ENCODE assay signal across 9 cellular contexts in genomic region chr20:19903168-19903676, GRCh38.
DNase-seq lines count a peak whose midpoint lies in the region; ATAC-seq and TF ChIP-seq lines count a peak whose summit lies in the region.
"Had no signal": no experiment of that assay in that cellular context is flagged by ENCODE, and none has a peak within 500 bp of the region (broad histone marks: within the 10 kb centered on the region; RNA-seq: fewer than 3 reads in every experiment).

No MANE protein-coding gene starts in this region.

- no peaks in the 10 kb centered on the region for H3K9me3 ChIP-seq in CD8-positive, alpha-beta memory T cell (ENCODE audit: low read length)

- no peaks in the 10 kb centered on the region for H3K4me1 ChIP-seq in CD8-positive, alpha-beta memory T cell (ENCODE audit: insufficient read depth, low read length)

- TF ChIP-seq CTCF in AG10803 (conservative IDR thresholded peaks at IDR 0.05; ENCODE audit: low read length) (no peak), progenitor cell of endocrine pancreas (IDR thresholded peaks at IDR 0.05; ENCODE audit: unreplicated experiment) (no peak)

- peak; percentile 79 for ATAC-seq in GM19351 (IDR thresholded peaks at IDR 0.05; ENCODE audit: unreplicated experiment)
- no peak for ATAC-seq in HG02678 (IDR thresholded peaks at IDR 0.05; ENCODE audit: unreplicated experiment)

- H3K27ac Mint-ChIP-seq in dendritic cell treated with granulocyte-macrophage colony-stimulating factor and Interleukin-4, amounts not matched to agents 40 ng/mL and 50 ng/mL, for 4 days, result peak overlapping the region; percentile 85
- peak overlapping the region; percentile 66 for H3K27ac Mint-ChIP-seq in progenitor cell of endocrine pancreas
- H3K27ac Mint-ChIP-seq in CD8-positive, alpha-beta memory T cell, result peak overlapping the region in 1 of 8 donors; percentile 25
- H3K27ac Mint-ChIP-seq: activated naive CD8-positive, alpha-beta T cell treated with anti-CD3 and anti-CD28 coated beads, Interleukin-2, amount 10 ng/mL, durations not matched to agents 7 days and 5 days had no signal

- H3K36me3 Mint-ChIP-seq in dendritic cell treated with granulocyte-macrophage colony-stimulating factor and Interleukin-4, amounts not matched to agents 40 ng/mL and 50 ng/mL, for 4 days (ENCODE audit: low read depth), result peaks cover 42% of the 10 kb centered on the region
- peaks cover 21% of the 10 kb centered on the region for H3K36me3 Mint-ChIP-seq in progenitor cell of endocrine pancreas (ENCODE audit: insufficient read depth)
- no peaks in the 10 kb centered on the region for H3K36me3 Mint-ChIP-seq in CD8-positive, alpha-beta memory T cell
- H3K36me3 Mint-ChIP-seq: activated naive CD8-positive, alpha-beta T cell treated with anti-CD3 and anti-CD28 coated beads, Interleukin-2, amount 10 ng/mL, durations not matched to agents 7 days and 5 days had no signal

- no peaks in the 10 kb centered on the region for H3K27me3 Mint-ChIP-seq in dendritic cell treated with granulocyte-macrophage colony-stimulating factor and Interleukin-4, amounts not matched to agents 40 ng/mL and 50 ng/mL, for 4 days
- H3K27me3 Mint-ChIP-seq in progenitor cell of endocrine pancreas, result no peaks in the 10 kb centered on the region
- peaks cover 3 to 8% of the 10 kb centered on the region in 2 donors for H3K27me3 Mint-ChIP-seq in CD8-positive, alpha-beta memory T cell

- POLR2A ChIA-PET in CD8-positive, alpha-beta memory T cell (lab: Charles Lee), result no interaction called here

- H3K36me3 ChIP-seq in CD8-positive, alpha-beta memory T cell (ENCODE audit: insufficient read depth, low read length), result no peaks in the 10 kb centered on the region

- H3K4me1 Mint-ChIP-seq in dendritic cell treated with granulocyte-macrophage colony-stimulating factor and Interleukin-4, amounts not matched to agents 40 ng/mL and 50 ng/mL, for 4 days (ENCODE audit: low read depth), result peaks cover 55% of the 10 kb centered on the region
- H3K4me1 Mint-ChIP-seq in progenitor cell of endocrine pancreas (ENCODE audit: low read depth), result peaks cover 3% of the 10 kb centered on the region
- H3K4me1 Mint-ChIP-seq in CD8-positive, alpha-beta memory T cell, result peaks cover 0 to 1% (median 0%) of the 10 kb centered on the region in 3 donors
- H3K4me1 Mint-ChIP-seq: activated naive CD8-positive, alpha-beta T cell treated with anti-CD3 and anti-CD28 coated beads, Interleukin-2, amount 10 ng/mL, durations not matched to agents 7 days and 5 days had no signal

- no peak overlapping the region for H3K27ac ChIP-seq in CD8-positive, alpha-beta memory T cell (ENCODE audit: low read depth, low read length)

- no peak overlapping the region for H3K4me3 ChIP-seq in AG10803 (ENCODE audit: low read length)
- H3K4me3 ChIP-seq in CD8-positive, alpha-beta memory T cell (ENCODE audit: low read length), result no peak overlapping the region

- peaks cover 13% of the 10 kb centered on the region for H3K9me3 Mint-ChIP-seq in dendritic cell treated with granulocyte-macrophage colony-stimulating factor and Interleukin-4, amounts not matched to agents 40 ng/mL and 50 ng/mL, for 4 days
- peaks cover 14% of the 10 kb centered on the region for H3K9me3 Mint-ChIP-seq in progenitor cell of endocrine pancreas (ENCODE audit: low read depth)
- H3K9me3 Mint-ChIP-seq in CD8-positive, alpha-beta memory T cell, result peaks cover 2 to 11% (median 3%) of the 10 kb centered on the region in 5 donors

- intact Hi-C loops in dendritic cell treated with granulocyte-macrophage colony-stimulating factor and Interleukin-4, amounts not matched to agents 40 ng/mL and 50 ng/mL, for 4 days (cut with micrococcal nuclease), result loop anchor here (1.0 to 5.0 kb wide), 3 partner anchors 74 to 216 kb away; no protein-coding TSS in a partner anchor

- H3K4me3 Mint-ChIP-seq in dendritic cell treated with granulocyte-macrophage colony-stimulating factor and Interleukin-4, amounts not matched to agents 40 ng/mL and 50 ng/mL, for 4 days, result no peak overlapping the region
- H3K4me3 Mint-ChIP-seq in progenitor cell of endocrine pancreas (ENCODE audit: low read depth), result no peak overlapping the region
- no peak overlapping the region for H3K4me3 Mint-ChIP-seq in CD8-positive, alpha-beta memory T cell
- H3K4me3 Mint-ChIP-seq: activated naive CD8-positive, alpha-beta T cell treated with anti-CD3 and anti-CD28 coated beads, Interleukin-2, amount 10 ng/mL, durations not matched to agents 7 days and 5 days had no signal

- H3K27me3 ChIP-seq in CD8-positive, alpha-beta memory T cell (ENCODE audit: insufficient read depth, low read length, poor library complexity, severe bottlenecking), result no peaks in the 10 kb centered on the region

- DNase-seq in AG10803 (ENCODE audit: low read depth), result peak; percentile 28
- DNase-seq in NCI-H1092 (lab: John Stamatoyannopoulos, UW), result peak; percentile 9
- DNase-seq in progenitor cell of endocrine pancreas (ENCODE audit: low spot score, unreplicated experiment), result no peak
- DNase-seq in CD8-positive, alpha-beta memory T cell, result no peak
- DNase-seq in dedifferentiated amniotic fluid mesenchymal stem cell (ENCODE audit: extremely low spot score), result no peak
- DNase-seq: activated naive CD8-positive, alpha-beta T cell treated with anti-CD3 and anti-CD28 coated beads, Interleukin-2, amount 10 ng/mL, durations not matched to agents 7 days and 5 days had no signal

- CTCF ChIA-PET in CD8-positive, alpha-beta memory T cell (lab: Charles Lee), result no interaction called here

Comparison
In these comparisons a context has a peak if more than half of its experiments do, and no peak if none do; other contexts are left out.
1. DNase-seq: peak in AG10803 (single experiment) and NCI-H1092 (single experiment); none in progenitor cell of endocrine pancreas (single experiment), CD8-positive, alpha-beta memory T cell (0 of 5) and dedifferentiated amniotic fluid mesenchymal stem cell (single experiment).